In the genomic region with DNA sequence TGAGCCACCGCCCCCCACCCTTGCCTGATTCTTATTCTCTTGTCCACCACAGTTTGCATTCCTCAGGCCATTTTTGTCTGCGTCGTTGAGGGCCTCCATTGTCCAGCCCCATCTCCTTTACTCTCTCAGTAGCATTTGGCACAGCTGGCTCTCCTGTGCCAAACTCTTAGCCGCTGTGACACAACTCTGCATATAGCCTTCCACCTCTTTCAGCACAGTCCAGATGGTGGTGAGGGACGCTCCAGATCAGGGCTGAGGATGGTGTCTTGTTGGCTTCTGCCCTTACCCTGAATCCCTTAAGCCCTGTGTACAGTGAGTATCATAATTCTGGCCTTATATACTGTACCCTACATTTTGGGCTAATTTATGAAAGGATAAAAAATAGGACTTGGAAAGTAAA, we compare ENCODE assay signal across 1 cellular context.
TF ChIP-seq lines count a peak whose summit lies in the region.

No MANE protein-coding gene starts in this region.

TF ChIP-seq in K562, 482 proteins besides CTCF, POLR2A, EP300 and RAD21:
- TF ChIP-seq PML (IDR thresholded peaks at IDR 0.05; ENCODE audit: low read length) (no peak), RBBP5 (IDR thresholded peaks at IDR 0.05; ENCODE audit: borderline replicate concordance, insufficient read depth, low read length, poor library complexity, severe bottlenecking) (no peak), KLF10 (CRISPR knock-in tag; IDR thresholded peaks at IDR 0.05) (no peak), RBM15 (IDR thresholded peaks at IDR 0.05; ENCODE audit: insufficient read depth, low read length) (no peak), SMARCA5 (IDR thresholded peaks at IDR 0.05) (no peak), CHD2 (IDR thresholded peaks at IDR 0.05; ENCODE audit: low read depth, low read length) (no peak), ZBTB7A (IDR thresholded peaks at IDR 0.05; ENCODE audit: borderline replicate concordance, control insufficient read depth, low read depth, low read length) (no peak), MAFK (IDR thresholded peaks at IDR 0.05; ENCODE audit: low read length) (no peak), ZNF79 (CRISPR knock-in tag; IDR thresholded peaks at IDR 0.05; ENCODE audit: low read depth) (no peak), MTA3 (IDR thresholded peaks at IDR 0.05; ENCODE audit: borderline replicate concordance) (no peak), ELK3 (CRISPR knock-in tag; IDR thresholded peaks at IDR 0.05) (no peak), PRPF4 (IDR thresholded peaks at IDR 0.05; ENCODE audit: insufficient read depth, low read depth, low read length, poor library complexity, severe bottlenecking) (no peak), FOXA1 (IDR thresholded peaks at IDR 0.05; ENCODE audit: borderline replicate concordance) (no peak), SNAPC5 (CRISPR knock-in tag; IDR thresholded peaks at IDR 0.05) (no peak), CEBPG (CRISPR knock-in tag; IDR thresholded peaks at IDR 0.05) (no peak), CEBPG (tag; conservative IDR thresholded peaks at IDR 0.05 in 1 of 2, IDR thresholded peaks at IDR 0.05 in 1 of 2) (no peak), ZNF431 (CRISPR knock-in tag; IDR thresholded peaks at IDR 0.05) (no peak)
- TF ChIP-seq, protein P1, sequence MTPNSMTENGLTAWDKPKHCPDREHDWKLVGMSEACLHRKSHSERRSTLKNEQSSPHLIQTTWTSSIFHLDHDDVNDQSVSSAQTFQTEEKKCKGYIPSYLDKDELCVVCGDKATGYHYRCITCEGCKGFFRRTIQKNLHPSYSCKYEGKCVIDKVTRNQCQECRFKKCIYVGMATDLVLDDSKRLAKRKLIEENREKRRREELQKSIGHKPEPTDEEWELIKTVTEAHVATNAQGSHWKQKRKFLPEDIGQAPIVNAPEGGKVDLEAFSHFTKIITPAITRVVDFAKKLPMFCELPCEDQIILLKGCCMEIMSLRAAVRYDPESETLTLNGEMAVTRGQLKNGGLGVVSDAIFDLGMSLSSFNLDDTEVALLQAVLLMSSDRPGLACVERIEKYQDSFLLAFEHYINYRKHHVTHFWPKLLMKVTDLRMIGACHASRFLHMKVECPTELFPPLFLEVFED (CRISPR knock-in tag; conservative IDR thresholded peaks at IDR 0.05) = no peak
- TF ChIP-seq, protein P2, sequence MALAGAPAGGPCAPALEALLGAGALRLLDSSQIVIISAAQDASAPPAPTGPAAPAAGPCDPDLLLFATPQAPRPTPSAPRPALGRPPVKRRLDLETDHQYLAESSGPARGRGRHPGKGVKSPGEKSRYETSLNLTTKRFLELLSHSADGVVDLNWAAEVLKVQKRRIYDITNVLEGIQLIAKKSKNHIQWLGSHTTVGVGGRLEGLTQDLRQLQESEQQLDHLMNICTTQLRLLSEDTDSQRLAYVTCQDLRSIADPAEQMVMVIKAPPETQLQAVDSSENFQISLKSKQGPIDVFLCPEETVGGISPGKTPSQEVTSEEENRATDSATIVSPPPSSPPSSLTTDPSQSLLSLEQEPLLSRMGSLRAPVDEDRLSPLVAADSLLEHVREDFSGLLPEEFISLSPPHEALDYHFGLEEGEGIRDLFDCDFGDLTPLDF (CRISPR knock-in tag; IDR thresholded peaks at IDR 0.05) = no peak
